Comparison of ENCODE assay signal across 8 cellular contexts in the genomic region with DNA sequence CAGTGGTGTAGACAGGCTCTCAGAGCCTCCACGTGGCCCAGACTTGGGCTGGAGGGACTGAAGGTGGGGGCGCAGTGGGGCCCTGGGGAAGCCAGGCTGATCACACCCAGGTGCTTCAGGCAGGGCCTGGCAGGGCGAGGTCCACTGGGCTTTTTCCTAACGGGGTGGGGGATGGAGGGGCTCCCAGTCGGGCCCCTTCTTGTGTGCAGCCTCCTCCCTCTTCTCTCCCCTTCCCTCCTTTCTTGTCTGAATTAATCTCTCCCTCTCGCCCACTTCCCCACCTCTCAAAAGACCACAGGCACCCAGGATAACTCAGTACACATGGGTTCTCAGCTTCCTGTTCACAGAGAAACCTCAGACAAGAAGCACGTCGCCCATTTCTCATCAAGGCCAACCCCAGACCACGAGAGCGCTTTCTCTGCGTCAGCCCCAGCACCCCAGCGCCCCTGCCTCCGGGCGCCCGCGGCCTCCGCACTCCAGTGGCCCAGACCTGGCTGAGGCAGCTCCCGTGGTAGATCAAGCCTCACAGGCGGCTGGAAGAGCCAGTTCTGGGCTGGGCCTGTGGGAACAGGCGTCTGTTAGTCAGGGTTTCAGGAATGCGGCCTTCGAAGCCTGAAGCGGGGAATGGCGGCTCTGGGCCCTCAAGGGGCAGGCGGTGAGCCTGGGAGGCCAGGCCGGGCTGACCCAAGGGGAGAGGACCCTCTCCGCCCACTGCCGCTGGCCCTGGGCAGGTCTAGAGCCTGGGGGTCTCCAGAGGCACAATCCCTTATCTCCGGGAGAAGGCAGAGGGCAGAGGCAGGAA. TPM values are rescaled to one million over a fixed set of nuclear protein-coding genes. Genes with fewer than 3 reads are reported as not detected.
A peak's percentile ranks its signal among the peaks of the same experiment; 100 is the strongest.
DNase-seq lines count a peak whose midpoint lies in the region; ATAC-seq and TF ChIP-seq lines count a peak whose summit lies in the region.

No MANE protein-coding gene starts in this region.

- H3K9me3 ChIP-seq in suprapubic skin = no peaks in the 10 kb centered on the region

- WGBS in suprapubic skin = 43% methylated on average over 19 of the region's 29 CpGs

- H3K27ac Mint-ChIP-seq in activated B cell treated with CpG ODN at 0.5 μM for 24 hours (peak overlapping the region; percentile 96), nephron progenitor cell (peak overlapping the region; percentile 92)

- CTCF ChIA-PET in activated B cell treated with CpG ODN at 0.5 μM for 24 hours (lab: Charles Lee) = interaction anchor here (1.1 to 1.5 kb wide), 5 partner anchors 25 to 237 kb away, joined by 3 to 6 read pairs (median 5); a partner anchor contains a TSS

- TF ChIP-seq CTCF in activated B cell treated with CpG ODN at 0.5 μM for 24 hours (IDR thresholded peaks at IDR 0.05) = no peak
- no peak for TF ChIP-seq CTCF in cardiac fibroblast (IDR thresholded peaks at IDR 0.05; ENCODE audit: low read depth, low read length)
- TF ChIP-seq CTCF in nephron progenitor cell (IDR thresholded peaks at IDR 0.05) = no peak
- no peak for TF ChIP-seq CTCF in suprapubic skin (IDR thresholded peaks at IDR 0.05)

- ATAC-seq in activated B cell treated with CpG ODN at 0.5 μM for 24 hours (ENCODE audit: low read depth) (peak; percentile 33), GM19324 (IDR thresholded peaks at IDR 0.05; ENCODE audit: low FRiP score, unreplicated experiment) (no peak)

- no peaks in the 10 kb centered on the region for H3K36me3 ChIP-seq in suprapubic skin

- peak; percentile 53 to 77 for DNase-seq in activated CD8-positive, alpha-beta memory T cell treated with anti-CD3 and anti-CD28 coated beads for 1 hour (ENCODE audit: extremely low read depth in 1 of 2, low read depth in 1 of 2)
- no peak for DNase-seq in activated CD8-positive, alpha-beta memory T cell treated with anti-CD3 and anti-CD28 coated beads for 24 hours
- peak; percentile 45 for DNase-seq in activated B cell treated with CpG ODN at 0.5 μM for 24 hours
- peak; percentile 52 to 76 for DNase-seq in cardiac fibroblast (ENCODE audit: low read depth in 2 of 2)
- DNase-seq in nephron progenitor cell = peak; percentile 35
- DNase-seq in suprapubic skin (ENCODE audit: low spot score in 2 of 2) = no peak
- DNase-seq in NCI-H748 (lab: John Stamatoyannopoulos, UW; ENCODE audit: unreplicated experiment) = no peak

- no peak for TF ChIP-seq EP300 in suprapubic skin (IDR thresholded peaks at IDR 0.05)

- H3K4me3 ChIP-seq in cardiac fibroblast (replicated peaks in 1 of 2; ENCODE audit: low read depth in 2 of 2, low read length in 2 of 2) (no peak overlapping the region), suprapubic skin (peak overlapping the region; percentile 24)

- H3K27me3 ChIP-seq in suprapubic skin = no peaks in the 10 kb centered on the region

- H3K9me3 Mint-ChIP-seq in activated B cell treated with CpG ODN at 0.5 μM for 24 hours (no peaks in the 10 kb centered on the region), nephron progenitor cell (no peaks in the 10 kb centered on the region)

- intact Hi-C loops in activated B cell treated with CpG ODN at 0.5 μM for 24 hours (cut with micrococcal nuclease) = loop anchor here (1.0 kb wide), 2 partner anchors 13 to 26 kb away; no protein-coding TSS in a partner anchor

- peaks cover 74% of the 10 kb centered on the region for H3K4me1 ChIP-seq in suprapubic skin

- H3K4me3 Mint-ChIP-seq in activated B cell treated with CpG ODN at 0.5 μM for 24 hours = peak overlapping the region; percentile 52
- H3K4me3 Mint-ChIP-seq in nephron progenitor cell = no peak overlapping the region

- POLR2A ChIA-PET in activated B cell treated with CpG ODN at 0.5 μM for 24 hours (lab: Charles Lee) = interaction anchor here (0.8 to 4.0 kb wide), 6 partner anchors 10 to 116 kb away, joined by 3 to 40 read pairs (median 7); a partner anchor contains a TSS

- no peak for TF ChIP-seq POLR2A in suprapubic skin (IDR thresholded peaks at IDR 0.05)

- peaks cover 51% of the 10 kb centered on the region for H3K4me1 Mint-ChIP-seq in activated B cell treated with CpG ODN at 0.5 μM for 24 hours
- peaks cover 31% of the 10 kb centered on the region for H3K4me1 Mint-ChIP-seq in nephron progenitor cell

- H3K27me3 Mint-ChIP-seq in activated B cell treated with CpG ODN at 0.5 μM for 24 hours (no peaks in the 10 kb centered on the region), nephron progenitor cell (ENCODE audit: low read depth, poor library complexity) (no peaks in the 10 kb centered on the region)

- peak overlapping the region; percentile 96 for H3K27ac ChIP-seq in suprapubic skin

- H3K36me3 Mint-ChIP-seq in activated B cell treated with CpG ODN at 0.5 μM for 24 hours (ENCODE audit: low read depth) = no peaks in the 10 kb centered on the region
- no peaks in the 10 kb centered on the region for H3K36me3 Mint-ChIP-seq in nephron progenitor cell (ENCODE audit: low read depth)

RNA-seq across cellular contexts. Expression of a gene that starts 50.6 kb away (rescaled TPM):
- total RNA-seq in activated B cell treated with CpG ODN at 0.5 μM for 24 hours = 12.8 and 13.4 TPM in 2 replicates
- total RNA-seq in suprapubic skin = 10 to 100 TPM; 15.2 to 19.4 (median 18.3) TPM

Comparison
In these comparisons a context has a peak if more than half of its experiments do, and no peak if none do; other contexts are left out.
1. DNase-seq: peak in activated CD8-positive, alpha-beta memory T cell treated with anti-CD3 and anti-CD28 coated beads for 1 hour (2 of 2), activated B cell treated with CpG ODN at 0.5 μM for 24 hours (single experiment), cardiac fibroblast (2 of 2) and nephron progenitor cell (single experiment); none in activated CD8-positive, alpha-beta memory T cell treated with anti-CD3 and anti-CD28 coated beads for 24 hours (single experiment), suprapubic skin (0 of 2) and NCI-H748 (single experiment).